Comparison of ENCODE assay signal across 8 cellular contexts in genomic region chr5:132293992-132294727, GRCh38. TPM values are rescaled to one million over a fixed set of nuclear protein-coding genes. Genes with fewer than 3 reads are reported as not detected.
DNase-seq lines count a peak whose midpoint lies in the region; ATAC-seq and TF ChIP-seq lines count a peak whose summit lies in the region.

SLC22A4 (plus strand) TSS chr5:132294394; CDS start chr5:132294617, 223 bp downstream.

- peak within 1 kb of the TSS; percentile 80 for H3K4me2 ChIP-seq in H9 (ENCODE audit: insufficient read depth, insufficient read length, low read length)

- H3T11ph ChIP-seq in H9 (ENCODE audit: low read length), result no peak within 1 kb of the TSS

- H4K20me1 ChIP-seq in H9 (ENCODE audit: control insufficient read depth, insufficient read depth, insufficient read length), result no peaks in the 10 kb centered on the region

- no peak within 1 kb of the TSS for H2BK12ac ChIP-seq in H9 (ENCODE audit: insufficient read length, low read depth, low read length)

- H3K14ac ChIP-seq in H9 (ENCODE audit: insufficient read depth, low read length), result peak within 1 kb of the TSS; percentile 92

- no peaks in the 10 kb centered on the region for H3K36me3 ChIP-seq in ES-I3 (ENCODE audit: insufficient read depth, low read length)
- no peaks in the 10 kb centered on the region for H3K36me3 ChIP-seq in MG63
- H3K36me3 ChIP-seq in testis (ENCODE audit: low read depth, missing control alignments), result no peaks in the 10 kb centered on the region

- H3K4me1 ChIP-seq in ES-I3 (ENCODE audit: insufficient read depth, low read length), result peaks cover 3% of the 10 kb centered on the region; the same call in 1 of the 2 replicates
- H3K4me1 ChIP-seq in H9 (ENCODE audit: insufficient read depth, low read length), result no peaks in the 10 kb centered on the region
- peaks cover 10% of the 10 kb centered on the region for H3K4me1 ChIP-seq in testis

- no peaks in the 10 kb centered on the region for H3K79me2 ChIP-seq in H9 (ENCODE audit: insufficient read depth, low read length)

- H3K23me2 ChIP-seq in H9 (ENCODE audit: insufficient read length, low read depth, low read length, poor library complexity, severe bottlenecking), result peaks cover 18% of the 10 kb centered on the region

- H4K5ac ChIP-seq in H9 (ENCODE audit: insufficient read length, low read depth, low read length), result no peak within 1 kb of the TSS

- H2BK15ac ChIP-seq in H9 (ENCODE audit: low read depth, low read length), result no peak within 1 kb of the TSS

- no peaks in the 10 kb centered on the region; a peak in 1 of 5 replicates for H3K9me3 Mint-ChIP-seq in H9
- no peaks in the 10 kb centered on the region for H3K9me3 Mint-ChIP-seq in activated naive CD4-positive, alpha-beta T cell treated with anti-CD3 and anti-CD28 coated beads, Interleukin-2, amount 50 U/mL, for 72 hours

- no peak within 1 kb of the TSS for H4K8ac ChIP-seq in H9 (replicated peaks; ENCODE audit: insufficient read length, low read depth, low read length)

- no peaks in the 10 kb centered on the region for H3K9me3 ChIP-seq in ES-I3 (ENCODE audit: control insufficient read depth, insufficient read depth, low read length)
- no peaks in the 10 kb centered on the region for H3K9me3 ChIP-seq in H9 (ENCODE audit: control insufficient read depth, low read depth, low read length)
- H3K9me3 ChIP-seq in MG63, result no peaks in the 10 kb centered on the region
- H3K9me3 ChIP-seq in testis, result no peaks in the 10 kb centered on the region

- peak within 1 kb of the TSS; percentile 57 for H2AFZ ChIP-seq in H9 (ENCODE audit: low read length)

- no peak within 1 kb of the TSS for H2BK120ac ChIP-seq in H9 (ENCODE audit: low read depth, low read length, poor library complexity, severe bottlenecking)

- H4K91ac ChIP-seq in H9 (ENCODE audit: insufficient read length, low read depth, low read length), result no peak within 1 kb of the TSS

- ATAC-seq in activated naive CD4-positive, alpha-beta T cell treated with anti-CD3 and anti-CD28 coated beads, Interleukin-2, amount 50 U/mL, for 72 hours, result peak; percentile 60 to 82

- peak within 1 kb of the TSS; percentile 94 to 99 (median 95); a peak in 6 of 7 replicates for H3K27ac Mint-ChIP-seq in H9
- H3K27ac Mint-ChIP-seq in activated naive CD4-positive, alpha-beta T cell treated with anti-CD3 and anti-CD28 coated beads, Interleukin-2, amount 50 U/mL, for 72 hours, result peak within 1 kb of the TSS; percentile 95 to 97

- in situ Hi-C loops in SK-MEL-5 (cut with HindIII; ENCODE audit: low pct_unique_long_range_greater_than_20kb, low sequenced_read_pairs), result no loop called here

- DNase-seq in H9 (peak; percentile 93), MG63 (peak; percentile 97), SK-MEL-5 (ENCODE audit: low read depth, low spot score) (peak; percentile 91), glomerular endothelial cell (ENCODE audit: extremely low read depth, low read depth, low spot score) (no peak), occipital lobe (lab: John Stamatoyannopoulos, UW) (peak; percentile 88), testis (peak; percentile 91)
- peak; percentile 82 to 85 for DNase-seq in activated naive CD4-positive, alpha-beta T cell treated with anti-CD3 and anti-CD28 coated beads, Interleukin-2, amount 50 U/mL, for 72 hours (ENCODE audit: low spot score in 2 of 2)

- no peaks in the 10 kb centered on the region for H3K36me3 Mint-ChIP-seq in H9 (ENCODE audit: insufficient read depth in 1 of 3, low read depth in 3 of 3)
- H3K36me3 Mint-ChIP-seq in activated naive CD4-positive, alpha-beta T cell treated with anti-CD3 and anti-CD28 coated beads, Interleukin-2, amount 50 U/mL, for 72 hours, result no peaks in the 10 kb centered on the region

- peaks cover 3% of the 10 kb centered on the region; the same call in 1 of the 2 replicates for H3K27me3 ChIP-seq in H9 (ENCODE audit: insufficient read depth, low read length)
- H3K27me3 ChIP-seq in MG63, result peaks cover 3% of the 10 kb centered on the region; the same call in 1 of the 2 replicates
- no peaks in the 10 kb centered on the region for H3K27me3 ChIP-seq in testis

- H3K4me3 ChIP-seq in MG63, result peak within 1 kb of the TSS; percentile 59
- peak within 1 kb of the TSS; percentile 65 to 71 for H3K4me3 ChIP-seq in testis

- H3K79me1 ChIP-seq in H9 (ENCODE audit: insufficient read depth, low read depth, low read length, poor library complexity, severe bottlenecking), result no peaks in the 10 kb centered on the region

- no peak within 1 kb of the TSS for H3K27ac ChIP-seq in H9 (ENCODE audit: insufficient read length, low read depth, low read length)
- H3K27ac ChIP-seq in testis, result peak within 1 kb of the TSS; percentile 92 to 97

- intact Hi-C loops in testis (cut with DNase I; ENCODE audit: low total_unique reads), result no loop called here

- peaks cover 30% of the 10 kb centered on the region for H3K27me3 Mint-ChIP-seq in H9 (ENCODE audit: low read depth)

- no peak within 1 kb of the TSS; the same call in 1 of the 2 replicates for H3K4ac ChIP-seq in H9 (ENCODE audit: low read depth, low read length)

- peak within 1 kb of the TSS; percentile 78 to 91 for H3K4me3 Mint-ChIP-seq in H9

- peak; percentile 73 for TF ChIP-seq POLR2A in testis (IDR thresholded peaks at IDR 0.05)

- H3K9ac ChIP-seq in ES-I3 (ENCODE audit: low read depth, low read length) (peak within 1 kb of the TSS; percentile 50), H9 (ENCODE audit: extremely low read depth, insufficient read length, low read length) (peak within 1 kb of the TSS; percentile 68)

- no peak within 1 kb of the TSS for H3K56ac ChIP-seq in H9 (ENCODE audit: insufficient read length, low read depth, low read length)

- H3K18ac ChIP-seq in H9 (ENCODE audit: insufficient read length, low read depth, low read length), result peak within 1 kb of the TSS; percentile 73

- no CpG with 5 or more reads among the region's 63 CpGs for WGBS in H9 (ENCODE audit: extremely low coverage, insufficient read length, low lambda C conversion rate)
- 0% methylated on average over 9 to 32 of the region's 63 CpGs for WGBS in testis, 2 donors

- H2BK20ac ChIP-seq in H9 (ENCODE audit: low read depth, low read length, poor library complexity, severe bottlenecking), result no peak within 1 kb of the TSS

- no peak within 1 kb of the TSS for H3K23ac ChIP-seq in H9 (ENCODE audit: insufficient read length, low read depth, low read length)

- no peak within 1 kb of the TSS for H2BK5ac ChIP-seq in H9 (ENCODE audit: insufficient read length, low read length)

- TF ChIP-seq CTCF in H9 (conservative IDR thresholded peaks at IDR 0.05), result no peak
- TF ChIP-seq CTCF in testis (IDR thresholded peaks at IDR 0.05), result no peak

- H3K4me1 Mint-ChIP-seq in H9, result peaks cover 20% of the 10 kb centered on the region in 2 experiments

- H2AK5ac ChIP-seq in H9 (ENCODE audit: insufficient read length, low read length), result no peak within 1 kb of the TSS

RNA-seq across cellular contexts. Expression of gene SLC22A4, which starts in this region (rescaled TPM):
- 0.70 and 0.72 TPM in 2 replicates for total RNA-seq in H9 (2021)
- total RNA-seq in MG63 (2014; rRNA removed; shearing (Covaris generic); ENCODE audit: low replicate concordance), result 0.03 and 0.35 TPM in 2 replicates
- 0.61 and 0.66 TPM in 2 replicates for total RNA-seq in SK-MEL-5 (2014; rRNA removed; shearing (Covaris generic))
- 0.40 TPM in 1 of 2 replicates, not detected in the other for polyA plus RNA-seq in SK-MEL-5 (2015; cell fraction: cytosol; rRNA removed)
- polyA plus RNA-seq in SK-MEL-5 (2015; cell fraction: nucleus; rRNA removed), result 0.22 and 0.84 TPM in 2 replicates
- total RNA-seq in activated naive CD4-positive, alpha-beta T cell treated with anti-CD3 and anti-CD28 coated beads, Interleukin-2, amount 50 U/mL, for 72 hours, result 1 to 10 TPM; 1.5 to 1.9 TPM
- total RNA-seq in glomerular endothelial cell, result 12.0 and 25.0 TPM in 2 replicates
- total RNA-seq in occipital lobe, result 1.6 TPM
- total RNA-seq in testis, result 1 to 10 TPM; 1.5 to 2.3 TPM
- 1.1 TPM for polyA plus RNA-seq in testis (ENCODE audit: insufficient read depth, low read depth, low replicate concordance)

Comparison
In these comparisons a context has a peak if more than half of its experiments do, and no peak if none do; other contexts are left out.
1. Peak in DNase-seq, H3K9ac ChIP-seq and H3K4me2 ChIP-seq in H9; RNA of the gene not detected or under 1 TPM.
2. Peak in DNase-seq and H3K4me3 ChIP-seq in MG63; RNA of the gene not detected or under 1 TPM.
3. Peak in DNase-seq in SK-MEL-5; RNA of the gene not detected or under 1 TPM.